Comparison of ENCODE assay signal across 10 cellular contexts in the genomic region with DNA sequence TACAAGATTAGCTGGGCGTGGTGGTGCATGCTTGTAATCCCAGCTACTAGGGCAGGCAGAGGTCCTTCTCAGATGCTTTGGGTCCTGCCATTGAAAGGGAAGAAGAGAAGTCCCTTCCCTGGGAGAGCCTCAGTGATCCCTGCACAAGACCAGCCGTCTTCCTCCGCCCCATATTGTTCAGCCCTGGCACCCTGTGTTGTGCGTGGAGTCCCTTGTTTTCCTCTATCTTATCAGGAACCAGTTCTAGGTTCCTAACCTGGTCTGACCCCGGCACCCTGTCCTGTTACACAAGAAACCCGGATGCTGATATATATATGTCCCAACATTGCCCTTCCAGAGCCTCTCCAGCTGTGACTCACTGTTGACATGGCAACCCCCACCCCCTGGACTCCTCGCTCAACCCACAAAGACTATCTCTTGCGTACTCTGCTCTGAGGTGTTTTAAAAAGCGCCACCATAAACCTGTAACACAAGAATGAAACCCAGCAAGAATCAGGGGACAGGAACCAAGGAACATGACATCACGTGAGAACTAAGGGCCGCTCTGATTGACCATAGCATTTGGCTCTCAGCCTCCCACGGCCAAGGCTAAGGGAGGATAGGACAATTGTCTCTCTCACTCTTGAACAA. TPM values are rescaled to one million over a fixed set of nuclear protein-coding genes. Genes with fewer than 3 reads are reported as not detected.
A peak's percentile ranks its signal among the peaks of the same experiment; 100 is the strongest.
DNase-seq lines count a peak whose midpoint lies in the region; TF ChIP-seq lines count a peak whose summit lies in the region.
"Had no signal": no experiment of that assay in that cellular context is flagged by ENCODE, and none has a peak within 500 bp of the region (broad histone marks: within the 10 kb centered on the region; RNA-seq: fewer than 3 reads in every experiment).

No MANE protein-coding gene starts in this region.

- H3K36me3 ChIP-seq in Peyer's patch: no peaks in the 10 kb centered on the region

- no peaks in the 10 kb centered on the region for H3K9me3 Mint-ChIP-seq in activated T-helper 2 cell treated with anti-CD3 and anti-CD28 coated beads, Interferon-gamma antibody, Interleukin-2, Interleukin-4, amounts not matched to agents 10 μg/mL and 5 μg/mL and 100 μg/mL, durations not matched to agents 14 hours and 24 hours and 36 hours

- H3K4me3 ChIP-seq in Peyer's patch (no peak overlapping the region), fibroblast of villous mesenchyme (ENCODE audit: low read depth, low read length) (no peak overlapping the region)

- H3K9me3 ChIP-seq in Peyer's patch: no peaks in the 10 kb centered on the region

- H3K27ac Mint-ChIP-seq in activated T-helper 2 cell treated with anti-CD3 and anti-CD28 coated beads, Interferon-gamma antibody, Interleukin-2, Interleukin-4, amounts not matched to agents 10 μg/mL and 5 μg/mL and 100 μg/mL, durations not matched to agents 14 hours and 24 hours and 36 hours: no peak overlapping the region

- H3K27me3 Mint-ChIP-seq in activated T-helper 2 cell treated with anti-CD3 and anti-CD28 coated beads, Interferon-gamma antibody, Interleukin-2, Interleukin-4, amounts not matched to agents 10 μg/mL and 5 μg/mL and 100 μg/mL, durations not matched to agents 14 hours and 24 hours and 36 hours (ENCODE audit: low read depth): no peaks in the 10 kb centered on the region

- H3K27ac ChIP-seq in Peyer's patch: peak overlapping the region; percentile 53 to 81 (median 60)
- H3K27ac ChIP-seq: VCaP had no signal

- TF ChIP-seq CTCF in Peyer's patch (IDR thresholded peaks at IDR 0.05) (no peak), fibroblast of villous mesenchyme (IDR thresholded peaks at IDR 0.05; ENCODE audit: insufficient read depth, low read depth, low read length) (no peak)

- peak in 1 of 2 donors; percentile 26 for TF ChIP-seq POLR2A in Peyer's patch (IDR thresholded peaks at IDR 0.05)

- H3K4me1 Mint-ChIP-seq in activated T-helper 2 cell treated with anti-CD3 and anti-CD28 coated beads, Interferon-gamma antibody, Interleukin-2, Interleukin-4, amounts not matched to agents 10 μg/mL and 5 μg/mL and 100 μg/mL, durations not matched to agents 14 hours and 24 hours and 36 hours (ENCODE audit: low read depth): peaks cover 43% of the 10 kb centered on the region

- DNase-seq in stimulated activated CD4-positive, alpha-beta T cell treated with anti-CD3 and anti-CD28 coated beads, Interleukin-1b, Interleukin-23, amount 100 ng/mL, for 48 hours: peak; percentile 22
- no peak for DNase-seq in stimulated activated CD4-positive, alpha-beta T cell treated with anti-CD3 and anti-CD28 coated beads, Interleukin-2, amount 100 ng/mL, for 48 hours
- DNase-seq in Peyer's patch (peak; percentile 37 to 93 (median 88)), fibroblast of villous mesenchyme (ENCODE audit: low read depth) (peak; percentile 91), ureter (ENCODE audit: low spot score) (peak; percentile 77), NCI-H2107 treated with DMSO at 0.1 percent for 48 hours (lab: John Stamatoyannopoulos, UW; ENCODE audit: unreplicated experiment) (no peak), GM03348 (ENCODE audit: low spot score) (no peak)
- no peak for DNase-seq in activated T-helper 2 cell treated with anti-CD3 and anti-CD28 coated beads, Interferon-gamma antibody, Interleukin-2, Interleukin-4, amounts not matched to agents 10 μg/mL and 5 μg/mL and 100 μg/mL, durations not matched to agents 14 hours and 24 hours and 36 hours (ENCODE audit: low spot score)

- H3K27me3 ChIP-seq in Peyer's patch: no peaks in the 10 kb centered on the region

- intact Hi-C loops in activated T-helper 2 cell treated with anti-CD3 and anti-CD28 coated beads, Interferon-gamma antibody, Interleukin-2, Interleukin-4, amounts not matched to agents 10 μg/mL and 5 μg/mL and 100 μg/mL, durations not matched to agents 14 hours and 24 hours and 36 hours (cut with micrococcal nuclease): no loop called here

- H3K4me1 ChIP-seq in Peyer's patch: peaks cover 3 to 44% (median 17%) of the 10 kb centered on the region in 4 donors

- peaks cover 11% of the 10 kb centered on the region for H3K36me3 Mint-ChIP-seq in activated T-helper 2 cell treated with anti-CD3 and anti-CD28 coated beads, Interferon-gamma antibody, Interleukin-2, Interleukin-4, amounts not matched to agents 10 μg/mL and 5 μg/mL and 100 μg/mL, durations not matched to agents 14 hours and 24 hours and 36 hours (ENCODE audit: low read depth)

- no peak overlapping the region for H3K4me3 Mint-ChIP-seq in activated T-helper 2 cell treated with anti-CD3 and anti-CD28 coated beads, Interferon-gamma antibody, Interleukin-2, Interleukin-4, amounts not matched to agents 10 μg/mL and 5 μg/mL and 100 μg/mL, durations not matched to agents 14 hours and 24 hours and 36 hours (ENCODE audit: low read depth)

RNA-seq across cellular contexts. Expression of a gene that starts 4.8 kb away (rescaled TPM):
- 10 to 100 TPM; 13.7 to 39.6 (median 16.3) TPM for total RNA-seq in Peyer's patch
- 0.97 and 2.6 TPM in 2 replicates for total RNA-seq in fibroblast of villous mesenchyme
- total RNA-seq in ureter: 18.9 TPM
- 5.3 and 6.1 TPM in 2 replicates for total RNA-seq in activated T-helper 2 cell treated with anti-CD3 and anti-CD28 coated beads, Interferon-gamma antibody, Interleukin-2, Interleukin-4, amounts not matched to agents 10 μg/mL and 5 μg/mL and 100 μg/mL, durations not matched to agents 14 hours and 24 hours and 36 hours

RNA-seq across cellular contexts. Expression of a gene that starts 50.0 kb away (rescaled TPM):
- total RNA-seq in Peyer's patch (100 to 1,000 TPM in 3 of 4 donors, 10 to 100 TPM in 1; 49.5 to 323 (median 159) TPM), fibroblast of villous mesenchyme (not detected in 2 replicates), ureter (116 TPM)
- total RNA-seq in activated T-helper 2 cell treated with anti-CD3 and anti-CD28 coated beads, Interferon-gamma antibody, Interleukin-2, Interleukin-4, amounts not matched to agents 10 μg/mL and 5 μg/mL and 100 μg/mL, durations not matched to agents 14 hours and 24 hours and 36 hours: not detected in 2 replicates
- total RNA-seq: temporal lobe had no signal

RNA-seq across cellular contexts. Expression of a gene that starts 59.4 kb away (rescaled TPM):
- total RNA-seq in Peyer's patch (100 to 1,000 TPM in 1 of 4 donors, 10 to 100 TPM in 3; 52.4 to 109 (median 78.9) TPM), fibroblast of villous mesenchyme (15.1 and 16.0 TPM in 2 replicates), ureter (43.8 TPM)
- total RNA-seq in activated T-helper 2 cell treated with anti-CD3 and anti-CD28 coated beads, Interferon-gamma antibody, Interleukin-2, Interleukin-4, amounts not matched to agents 10 μg/mL and 5 μg/mL and 100 μg/mL, durations not matched to agents 14 hours and 24 hours and 36 hours: 26.7 and 31.0 TPM in 2 replicates

Comparison
In these comparisons a context has a peak if more than half of its experiments do, and no peak if none do; other contexts are left out.
1. DNase-seq: peak in stimulated activated CD4-positive, alpha-beta T cell treated with anti-CD3 and anti-CD28 coated beads, Interleukin-1b, Interleukin-23, amount 100 ng/mL, for 48 hours (single experiment), Peyer's patch (3 of 3), fibroblast of villous mesenchyme (single experiment) and ureter (single experiment); none in stimulated activated CD4-positive, alpha-beta T cell treated with anti-CD3 and anti-CD28 coated beads, Interleukin-2, amount 100 ng/mL, for 48 hours (0 of 2), NCI-H2107 treated with DMSO at 0.1 percent for 48 hours (single experiment), GM03348 (single experiment) and activated T-helper 2 cell treated with anti-CD3 and anti-CD28 coated beads, Interferon-gamma antibody, Interleukin-2, Interleukin-4, amounts not matched to agents 10 μg/mL and 5 μg/mL and 100 μg/mL, durations not matched to agents 14 hours and 24 hours and 36 hours (single experiment).
2. RNA of a gene that starts 50.0 kb away (total RNA-seq): 49.5 to 323 TPM in Peyer's patch and 116 TPM in ureter (single experiment); not detected in fibroblast of villous mesenchyme and not detected in activated T-helper 2 cell treated with anti-CD3 and anti-CD28 coated beads, Interferon-gamma antibody, Interleukin-2, Interleukin-4, amounts not matched to agents 10 μg/mL and 5 μg/mL and 100 μg/mL, durations not matched to agents 14 hours and 24 hours and 36 hours; every median in the first group is over 10 times any median in the second.